ENCODE assay signal across 22 cellular contexts in the genomic region with DNA sequence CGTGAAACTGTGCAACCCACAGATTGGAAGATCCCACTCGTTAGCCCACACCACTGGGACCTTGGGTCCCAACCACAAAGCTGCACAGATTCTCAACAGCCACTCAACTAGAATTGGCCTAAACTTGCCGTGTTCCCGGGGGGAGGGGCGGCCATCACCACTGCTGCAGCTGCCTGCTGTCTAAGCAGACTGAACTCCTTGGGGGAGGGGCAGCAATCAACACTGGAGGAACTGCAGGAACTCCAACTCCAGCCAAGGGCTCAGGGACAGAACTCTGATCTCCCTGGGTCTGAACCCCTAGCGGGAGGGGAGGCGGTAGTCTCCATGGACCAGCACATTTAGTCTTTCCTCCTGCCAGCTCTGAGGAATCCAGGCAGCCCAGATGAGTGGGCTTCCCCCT.
DNase-seq lines count a peak whose midpoint lies in the region; ATAC-seq, FAIRE-seq and TF ChIP-seq lines count a peak whose summit lies in the region.
"Had no signal": no experiment of that assay in that cellular context is flagged by ENCODE, and none has a peak within 500 bp of the region (broad histone marks: within the 10 kb centered on the region; RNA-seq: fewer than 3 reads in every experiment).

No MANE protein-coding gene starts in this region.

- intact Hi-C loops in kidney (cut with DNase I): no loop called here

- H3K9me3 ChIP-seq in kidney (ENCODE audit: control insufficient read depth in 1 of 2, low read length in 2 of 2): peaks cover 0 to 2% of the 10 kb centered on the region in 2 donors

- H3K9me3 Mint-ChIP-seq in WTC11 (peaks cover 9% of the 10 kb centered on the region), nephron progenitor cell (peaks cover 34% of the 10 kb centered on the region)

- POLR2A ChIA-PET in WTC11 (lab: Charles Lee): no interaction called here

- peak; percentile 67 for ATAC-seq in WTC11
- ATAC-seq: Panc1 had no signal

- no peak overlapping the region for H3K4me3 ChIP-seq in kidney (ENCODE audit: low read length in 2 of 2)

- TF ChIP-seq CTCF in WTC11 (IDR thresholded peaks at IDR 0.05) (no peak), nephron progenitor cell (IDR thresholded peaks at IDR 0.05) (no peak), kidney (IDR thresholded peaks at IDR 0.05; ENCODE audit: borderline replicate concordance, extremely low read depth, insufficient read depth) (no peak)

- no peak overlapping the region for H3K27ac ChIP-seq in kidney (ENCODE audit: low read depth in 2 of 2, low read length in 2 of 2)
- H3K27ac ChIP-seq: RWPE1 had no signal

- no peaks in the 10 kb centered on the region for H3K36me3 Mint-ChIP-seq in WTC11
- no peaks in the 10 kb centered on the region for H3K36me3 Mint-ChIP-seq in nephron progenitor cell (ENCODE audit: low read depth)

- peak; percentile 20 for DNase-seq in DMS53 (lab: John Stamatoyannopoulos, UW)
- no peak for DNase-seq in DMS53 treated with DMSO at 0.1 percent for 48 hours (lab: John Stamatoyannopoulos, UW; ENCODE audit: unreplicated experiment)
- DNase-seq in NCI-H510A treated with DMSO at 0.1 percent for 48 hours (lab: John Stamatoyannopoulos, UW): peak; percentile 0
- DNase-seq in WTC11 (ENCODE audit: low spot score): peak; percentile 52
- peak; percentile 20 for DNase-seq in nephron progenitor cell
- DNase-seq in kidney: no peak
- no peak for DNase-seq in NCI-H2107 (lab: John Stamatoyannopoulos, UW)
- no peak for DNase-seq in NK-92 treated with Interleukin-12 subunit alpha and Interleukin-12 subunit beta, amount 100 ng/mL, for 24 hours (lab: John Stamatoyannopoulos, UW)
- DNase-seq: 8988T, ACHN, DMS79, H7, Karpas-422, NCI-H1092 treated with DMSO at 0.1 percent for 48 hours, NCI-H1436, NCI-H187, NCI-H446 treated with DMSO at 0.1 percent for 48 hours, NCI-H748 treated with DMSO at 0.1 percent for 48 hours, T-helper 1 cell had no signal

- H3K27ac Mint-ChIP-seq in WTC11 (no peak overlapping the region), nephron progenitor cell (no peak overlapping the region)

- CTCF ChIA-PET in WTC11 (lab: Charles Lee): no interaction called here

- H3K4me3 Mint-ChIP-seq in WTC11: no peak overlapping the region
- no peak overlapping the region for H3K4me3 Mint-ChIP-seq in nephron progenitor cell

- FAIRE-seq in kidney (lab: Jason Lieb, UNC): no peak
- FAIRE-seq: GM12892 had no signal

- H3K27me3 Mint-ChIP-seq in WTC11 (ENCODE audit: low read depth): no peaks in the 10 kb centered on the region; the same call in 1 of the 2 replicates
- no peaks in the 10 kb centered on the region for H3K27me3 Mint-ChIP-seq in nephron progenitor cell (ENCODE audit: low read depth, poor library complexity)

- no peaks in the 10 kb centered on the region for H3K4me1 ChIP-seq in kidney (ENCODE audit: control insufficient read depth in 1 of 2, insufficient read depth in 1 of 2, low read depth in 1 of 2, low read length in 2 of 2)

- no peaks in the 10 kb centered on the region for H3K36me3 ChIP-seq in kidney (ENCODE audit: control insufficient read depth in 1 of 2, insufficient read depth in 2 of 2, low read length in 2 of 2)

- peaks cover 13% of the 10 kb centered on the region for H3K4me1 Mint-ChIP-seq in WTC11
- peaks cover 7% of the 10 kb centered on the region for H3K4me1 Mint-ChIP-seq in nephron progenitor cell

- H3K9ac ChIP-seq in kidney (ENCODE audit: low read length in 2 of 2): no peak overlapping the region

TF ChIP-seq in WTC11, 78 proteins besides CTCF, POLR2A, EP300 and RAD21:
- 0 out of 2 replicates have a peak, but pooled peaks have one; percentile 28 for TF ChIP-seq FOXP1 (CRISPR knock-in tag; IDR thresholded peaks at IDR 0.05; ENCODE audit: borderline replicate concordance)
- TF ChIP-seq IRF2 (CRISPR knock-in tag; IDR thresholded peaks at IDR 0.05; ENCODE audit: borderline replicate concordance, low read depth): no peak

Comparison
In these comparisons a context has a peak if more than half of its experiments do, and no peak if none do; other contexts are left out.
1. DNase-seq: peak in DMS53 (single experiment), NCI-H510A treated with DMSO at 0.1 percent for 48 hours (single experiment), WTC11 (single experiment) and nephron progenitor cell (single experiment); none in DMS53 treated with DMSO at 0.1 percent for 48 hours (single experiment), kidney (single experiment), NCI-H2107 (single experiment) and NK-92 treated with Interleukin-12 subunit alpha and Interleukin-12 subunit beta, amount 100 ng/mL, for 24 hours (single experiment).